ENCODE assay signal across 31 cellular contexts in the genomic region with DNA sequence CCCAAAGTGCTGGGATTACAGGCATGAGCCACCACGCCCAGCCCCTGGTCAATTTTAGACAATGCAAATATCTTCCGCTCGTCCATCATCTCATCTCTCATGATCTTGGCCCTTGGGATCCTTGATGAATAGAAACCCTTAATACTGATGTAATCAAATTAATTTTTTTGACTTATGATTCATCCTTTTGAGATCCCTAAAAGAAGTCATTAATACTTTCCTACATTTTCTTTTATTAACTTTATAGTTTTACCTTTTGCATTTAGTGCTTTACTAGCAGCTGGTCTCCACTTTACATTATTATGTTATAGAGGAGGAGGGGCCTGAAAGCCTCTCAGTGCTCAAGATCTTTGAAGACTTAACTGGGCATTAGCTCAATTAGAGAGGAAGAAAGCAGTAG. TPM values are rescaled to one million over a fixed set of nuclear protein-coding genes. Genes with fewer than 3 reads are reported as not detected.
"Had no signal": no experiment of that assay in that cellular context is flagged by ENCODE, and none has a peak within 500 bp of the region (broad histone marks: within the 10 kb centered on the region; RNA-seq: fewer than 3 reads in every experiment).

No MANE protein-coding gene starts in this region.

- H3K36me3 ChIP-seq: stomach, suprapubic skin, thoracic aorta, thyroid gland, tibial artery, tibial nerve, transverse colon, upper lobe of left lung, upper lobe of right lung, uterus, vagina had no signal

- DNase-seq: stimulated activated CD4-positive, alpha-beta T cell treated with anti-CD3 and anti-CD28 coated beads, Interleukin-2, amount 100 ng/mL, for 48 hours; stimulated activated CD4-positive, alpha-beta T cell treated with anti-CD3 and anti-CD28 coated beads, Interleukin-4, amount 100 ng/mL, for 1 hour; stimulated activated CD4-positive, alpha-beta T cell treated with anti-CD3 and anti-CD28 coated beads, Interleukin-4, amount 100 ng/mL, for 24 hours; stimulated activated CD4-positive, alpha-beta T cell treated with anti-CD3 and anti-CD28 coated beads, Interleukin-4, amount 100 ng/mL, for 4 hours; stimulated activated CD8-positive, alpha-beta memory T cell treated with anti-CD3 and anti-CD28 coated beads, Interleukin-4, amount 100 ng/mL, for 48 hours; stimulated activated naive B cell treated with anti-CD40 and anti-IgM and Interleukin-4, amounts not matched to agents 10 μg/mL and 1 μg/mL and 100 μg/mL, for 72 hours; stimulated activated naive CD4-positive, alpha-beta T cell; stimulated activated naive CD4-positive, alpha-beta T cell treated with Interleukin-2 at 50 U/mL for 16 hours; stimulated activated naive CD8-positive, alpha-beta T cell treated with anti-CD3 and anti-CD28 coated beads, Interleukin-15, amount 100 ng/mL, for 72 hours; stimulated activated naive CD8-positive, alpha-beta T cell treated with anti-CD3 and anti-CD28 coated beads, Interleukin-15, Interleukin-2, amounts not matched to agents 100 U/mL and 50 U/mL, for 24 hours; stomach; substantia nigra; testis; thyroid gland; tibial artery; transverse colon; trophoblast cell; upper lobe of left lung; upper lobe of right lung; uterus had no signal

- H3K27me3 ChIP-seq: suprapubic skin, testis, thyroid gland, tibial nerve, upper lobe of left lung, uterus, vagina had no signal

- H3K9me3 ChIP-seq: suprapubic skin, testis, thyroid gland, vagina had no signal

- H3K27me3 Mint-ChIP-seq: stimulated activated naive CD8-positive, alpha-beta T cell treated with anti-CD3 and anti-CD28 coated beads, Interleukin-15, amount 100 ng/mL, for 72 hours had no signal

- H3K27ac Mint-ChIP-seq: stimulated activated memory B cell treated with anti-CD40 and anti-IgM and Interleukin-4, amounts not matched to agents 10 μg/mL and 1 μg/mL and 100 μg/mL, for 72 hours; stimulated activated naive B cell treated with anti-CD40 and anti-IgM and Interleukin-4, amounts not matched to agents 10 μg/mL and 1 μg/mL and 100 μg/mL, for 72 hours; stimulated activated naive CD8-positive, alpha-beta T cell treated with anti-CD3 and anti-CD28 coated beads, Interleukin-15, amount 100 ng/mL, for 72 hours; stimulated activated naive CD8-positive, alpha-beta T cell treated with anti-CD3 and anti-CD28 coated beads, Interleukin-15, Interleukin-2, amounts not matched to agents 100 ng/mL and 50 ng/mL, for 24 hours; type B pancreatic cell had no signal

- H3K27ac ChIP-seq: stomach, suprapubic skin, testis, thoracic aorta, thyroid gland, tibial artery, tibial nerve, transverse colon, upper lobe of left lung, upper lobe of right lung, uterus, vagina had no signal

- H3K4me1 ChIP-seq: stomach, suprapubic skin, testis, thyroid gland, tibial artery, tibial nerve, transverse colon, upper lobe of left lung, upper lobe of right lung, uterus, vagina had no signal

- ATAC-seq: stimulated activated memory B cell treated with anti-CD40 and anti-IgM and Interleukin-4, amounts not matched to agents 10 μg/mL and 1 μg/mL and 100 μg/mL, for 72 hours; stimulated activated naive B cell treated with anti-CD40 and anti-IgM and Interleukin-4, amounts not matched to agents 10 μg/mL and 1 μg/mL and 100 μg/mL, for 72 hours; stimulated activated naive CD8-positive, alpha-beta T cell treated with anti-CD3 and anti-CD28 coated beads, Interleukin-15, amount 100 ng/mL, for 72 hours; stimulated activated naive CD8-positive, alpha-beta T cell treated with anti-CD3 and anti-CD28 coated beads, Interleukin-15, Interleukin-2, amounts not matched to agents 100 U/mL and 50 U/mL, for 24 hours; upper lobe of right lung had no signal

- H3K4me1 Mint-ChIP-seq: stimulated activated memory B cell treated with anti-CD40 and anti-IgM and Interleukin-4, amounts not matched to agents 10 μg/mL and 1 μg/mL and 100 μg/mL, for 72 hours; stimulated activated naive CD8-positive, alpha-beta T cell treated with anti-CD3 and anti-CD28 coated beads, Interleukin-15, amount 100 ng/mL, for 72 hours had no signal

- H3K36me3 Mint-ChIP-seq: type B pancreatic cell had no signal

- H3K4me3 ChIP-seq: stomach, suprapubic skin, testis, thoracic aorta, thyroid gland, tibial artery, tibial nerve, transverse colon, upper lobe of left lung, upper lobe of right lung, uterus, vagina had no signal

- H3K9me3 Mint-ChIP-seq: stimulated activated naive CD8-positive, alpha-beta T cell treated with anti-CD3 and anti-CD28 coated beads, Interleukin-15, amount 100 ng/mL, for 72 hours had no signal

- H3K4me3 Mint-ChIP-seq: stimulated activated memory B cell treated with anti-CD40 and anti-IgM and Interleukin-4, amounts not matched to agents 10 μg/mL and 1 μg/mL and 100 μg/mL, for 72 hours; stimulated activated naive B cell treated with anti-CD40 and anti-IgM and Interleukin-4, amounts not matched to agents 10 μg/mL and 1 μg/mL and 100 μg/mL, for 72 hours; stimulated activated naive CD8-positive, alpha-beta T cell treated with anti-CD3 and anti-CD28 coated beads, Interleukin-15, amount 100 ng/mL, for 72 hours; stimulated activated naive CD8-positive, alpha-beta T cell treated with anti-CD3 and anti-CD28 coated beads, Interleukin-15, Interleukin-2, amounts not matched to agents 100 ng/mL and 50 ng/mL, for 24 hours; type B pancreatic cell had no signal

RNA-seq across cellular contexts. Expression of a gene that starts 7.7 kb away (rescaled TPM):
- total RNA-seq: subcutaneous adipose tissue, suprapubic skin, temporal lobe, thoracic aorta, tibial nerve, transverse colon, ureter, urinary bladder, vagina had no signal

RNA-seq across cellular contexts. Expression of a gene that starts 16.7 kb away (rescaled TPM):
- total RNA-seq: stomach, suprapubic skin, temporal lobe, tibial nerve, upper lobe of right lung, urinary bladder, vagina had no signal

RNA-seq across cellular contexts. Expression of a gene that starts 42.9 kb away (rescaled TPM):
- total RNA-seq: stomach, subcutaneous adipose tissue, suprapubic skin, temporal lobe, testis, thoracic aorta, thyroid gland, tibial nerve, transverse colon, upper lobe of left lung, upper lobe of right lung, ureter, urinary bladder, uterus, vagina had no signal

RNA-seq across cellular contexts. Expression of a gene that starts 44.8 kb away (rescaled TPM):
- total RNA-seq: stomach, subcutaneous adipose tissue, suprapubic skin, thoracic aorta, thyroid gland, tibial nerve, transverse colon, upper lobe of left lung, upper lobe of right lung, ureter, urinary bladder, uterus, vagina had no signal
